1 cellular context compared by ENCODE assay signal in genomic region chr1:156160000-156160743, GRCh38.
TF ChIP-seq lines count a peak whose summit lies in the region.

No MANE protein-coding gene starts in this region.

TF ChIP-seq in WTC11, 78 proteins besides CTCF, POLR2A, EP300 and RAD21 (continued from another document):
- TF ChIP-seq STAT6 (CRISPR knock-in tag; conservative IDR thresholded peaks at IDR 0.05; ENCODE audit: low read depth) (no peak), IRF1 (CRISPR knock-in tag; IDR thresholded peaks at IDR 0.05) (no peak), ZNF281 (CRISPR knock-in tag; IDR thresholded peaks at IDR 0.05) (no peak), NFATC4 (CRISPR knock-in tag; IDR thresholded peaks at IDR 0.05) (no peak)
